In genomic region chr3:46901061-46901460, GRCh38 we compare ENCODE assay signal across 28 cellular contexts. TPM values are rescaled to one million over a fixed set of nuclear protein-coding genes. Genes with fewer than 3 reads are reported as not detected.
"Had no signal": no experiment of that assay in that cellular context is flagged by ENCODE, and none has a peak within 500 bp of the region (broad histone marks: within the 10 kb centered on the region; RNA-seq: fewer than 3 reads in every experiment).

No MANE protein-coding gene starts in this region.

- H3K4me3 ChIP-seq: esophagus squamous epithelium, heart right ventricle, lower lobe of right lung, pancreas, right atrium auricular region, skin epidermis, suprapubic skin, transverse colon, upper lobe of right lung, uterus had no signal

- DNase-seq: cortex of kidney; effector memory CD8-positive, alpha-beta T cell; erythroblast; esophagus squamous epithelium; foreskin melanocyte; heart right ventricle; hippocampal formation; kidney glomerular epithelial cell; nephron progenitor cell; occipital lobe; stimulated activated CD4-positive, alpha-beta T cell treated with anti-CD3 and anti-CD28 coated beads, Interleukin-15, amount 100 ng/mL, for 24 hours; stimulated activated CD4-positive, alpha-beta T cell treated with anti-CD3 and anti-CD28 coated beads, Interleukin-2, amount 100 ng/mL, for 48 hours; stimulated activated naive CD4-positive, alpha-beta T cell; stimulated activated naive CD8-positive, alpha-beta T cell treated with anti-CD3 and anti-CD28 coated beads, Interleukin-15, amount 100 ng/mL, for 72 hours; transverse colon; upper lobe of right lung had no signal

- H3K9me3 ChIP-seq: esophagus squamous epithelium, heart right ventricle, lower lobe of right lung, pancreas, right atrium auricular region, suprapubic skin, transverse colon, upper lobe of right lung, uterus had no signal

- H3K27me3 ChIP-seq: right atrium auricular region, uterus had no signal

- H3K36me3 ChIP-seq: esophagus squamous epithelium, heart right ventricle, lower lobe of right lung, pancreas, right atrium auricular region, suprapubic skin, transverse colon, upper lobe of right lung, uterus had no signal

- ATAC-seq: effector memory CD8-positive, alpha-beta T cell; heart right ventricle; left ventricle myocardium superior; lower lobe of right lung; naive thymus-derived CD8-positive, alpha-beta T cell; pancreas; stimulated activated naive CD8-positive, alpha-beta T cell treated with anti-CD3 and anti-CD28 coated beads, Interleukin-15, amount 100 ng/mL, for 72 hours; upper lobe of right lung had no signal

- H3K27ac ChIP-seq: esophagus squamous epithelium, heart right ventricle, lower lobe of right lung, pancreas, right atrium auricular region, skin epidermis, suprapubic skin, transverse colon, upper lobe of right lung, uterus had no signal

- H3K4me1 ChIP-seq: pancreas had no signal

- FAIRE-seq: endometrium, islet of Langerhans, pancreas had no signal

RNA-seq across cellular contexts. Expression of gene PTH1R, which starts 23.5 kb away (rescaled TPM):
- total RNA-seq: naive thymus-derived CD8-positive, alpha-beta T cell had no signal
- polyA plus RNA-seq: naive thymus-derived CD8-positive, alpha-beta T cell had no signal

RNA-seq across cellular contexts. Expression of gene MYL3, which starts 37.8 kb away (rescaled TPM):
- total RNA-seq: dermis microvascular lymphatic vessel endothelial cell; naive thymus-derived CD8-positive, alpha-beta T cell; occipital lobe; progenitor cell of endocrine pancreas had no signal
- polyA plus RNA-seq: naive thymus-derived CD8-positive, alpha-beta T cell had no signal
